30 cellular contexts compared by ENCODE assay signal in genomic region chr7:158547817-158548216, GRCh38. TPM values are rescaled to one million over a fixed set of nuclear protein-coding genes. Genes with fewer than 3 reads are reported as not detected.
"Had no signal": no experiment of that assay in that cellular context is flagged by ENCODE, and none has a peak within 500 bp of the region (broad histone marks: within the 10 kb centered on the region; RNA-seq: fewer than 3 reads in every experiment).

No MANE protein-coding gene starts in this region.

- DNase-seq: activated CD4-positive, alpha-beta memory T cell treated with anti-CD3 and anti-CD28 coated beads, Interleukin-2, amount 10 ng/mL, durations not matched to agents 7 days and 5 days; activated CD4-positive, alpha-beta T cell treated with anti-CD3 and anti-CD28 coated beads for 1 hour; activated CD4-positive, alpha-beta T cell treated with anti-CD3 and anti-CD28 coated beads for 4 hours; activated CD4-positive, alpha-beta T cell treated with anti-CD3 and anti-CD28 coated beads, Interleukin-2, amount 10 ng/mL, durations not matched to agents 7 days and 5 days; activated CD4-positive, alpha-beta T cell treated with anti-CD3 and anti-CD28 coated beads, Interleukin-2, amount 50 U/mL, for 4 hours; activated CD8-positive, alpha-beta memory T cell treated with anti-CD3 and anti-CD28 coated beads, Interleukin-2, amount 50 U/mL, for 48 hours; activated gamma-delta T cell; activated naive CD4-positive, alpha-beta T cell; activated naive CD4-positive, alpha-beta T cell treated with anti-CD3 and anti-CD28 coated beads, Interleukin-2, amount 10 ng/mL, durations not matched to agents 7 days and 5 days; activated naive CD8-positive, alpha-beta T cell treated with anti-CD3 and anti-CD28 coated beads, Interleukin-2, amount 10 ng/mL, durations not matched to agents 7 days and 5 days; activated T-cell treated with anti-CD3 and anti-CD28 coated beads for 4 hours; activated T-cell treated with anti-CD3 and anti-CD28 coated beads, Interleukin-2, amount 50 U/mL, for 24 hours; activated T-cell treated with anti-CD3 and anti-CD28 coated beads, Interleukin-2, amount 50 U/mL, for 72 hours; central memory CD4-positive, alpha-beta T cell; cerebellar nuclear complex; dorsolateral prefrontal cortex; effector memory CD4-positive, alpha-beta T cell; endodermal cell; foreskin fibroblast; head of caudate nucleus; T-helper 2 cell had no signal

- H3K27ac ChIP-seq: ascending aorta, breast epithelium, cardiac muscle cell, coronary artery, VCaP had no signal

- H3K36me3 ChIP-seq: ascending aorta, breast epithelium, cardiac muscle cell had no signal

- FAIRE-seq: frontal cortex had no signal

- H3K9me3 ChIP-seq: ascending aorta, breast epithelium had no signal

- ATAC-seq: activated naive CD4-positive, alpha-beta T cell treated with anti-CD3 and anti-CD28 coated beads, Interleukin-2, amount 50 U/mL, for 72 hours; activated T-cell treated with anti-CD3 and anti-CD28 coated beads, Interleukin-2, amount 50 U/mL, for 72 hours; esophagus mucosa; WTC11 had no signal

- H3K4me3 ChIP-seq: ascending aorta, breast epithelium, cardiac muscle cell, coronary artery, dorsolateral prefrontal cortex had no signal

- H3K4me1 ChIP-seq: ascending aorta, breast epithelium had no signal

- H3K27me3 ChIP-seq: ascending aorta, breast epithelium, cardiac muscle cell, dorsolateral prefrontal cortex had no signal

RNA-seq across cellular contexts. Expression of gene PTPRN2, which starts 39.8 kb away (rescaled TPM):
- total RNA-seq: cardiac muscle cell had no signal
